In the genomic region with DNA sequence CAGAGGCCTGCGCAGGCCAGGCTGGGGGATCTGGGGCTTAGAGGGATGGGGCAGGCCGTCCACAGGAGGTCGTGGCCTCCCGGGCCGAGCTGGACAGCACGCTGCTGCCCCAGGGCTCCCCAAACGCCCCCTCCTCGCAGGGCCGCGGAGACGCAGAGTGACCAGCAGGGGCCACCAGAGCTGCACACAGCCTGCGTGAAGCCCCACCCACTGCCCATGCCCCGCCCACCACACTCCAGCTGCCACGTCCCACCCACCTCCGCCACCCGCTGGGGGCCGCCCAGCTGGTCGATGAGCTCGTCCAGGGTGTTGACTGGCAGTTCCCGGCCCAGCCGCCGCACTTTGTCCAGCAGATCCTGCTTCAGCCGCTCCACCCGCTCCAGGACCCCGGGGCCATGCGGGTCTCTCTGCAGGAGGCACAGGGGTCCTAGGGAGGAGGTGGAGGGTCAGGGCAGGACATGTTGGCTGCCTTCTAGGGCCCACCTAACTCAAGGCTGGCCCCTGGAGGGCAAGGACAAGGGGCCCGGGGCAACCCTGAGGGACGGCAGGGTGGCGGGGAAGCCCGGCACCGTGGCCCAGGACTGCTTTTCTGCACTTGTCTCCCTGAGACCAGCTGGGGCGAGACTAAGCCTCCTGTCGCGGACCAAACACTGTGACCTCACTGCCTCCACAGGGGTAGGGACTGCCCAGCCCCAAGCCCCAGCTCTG, we compare ENCODE assay signal across 1 cellular context.
TF ChIP-seq lines count a peak whose summit lies in the region.

No MANE protein-coding gene starts in this region.

TF ChIP-seq in HepG2, 621 proteins besides CTCF, POLR2A, EP300 and RAD21 (continued from another document and continues in another):
- TF ChIP-seq, protein P1, sequence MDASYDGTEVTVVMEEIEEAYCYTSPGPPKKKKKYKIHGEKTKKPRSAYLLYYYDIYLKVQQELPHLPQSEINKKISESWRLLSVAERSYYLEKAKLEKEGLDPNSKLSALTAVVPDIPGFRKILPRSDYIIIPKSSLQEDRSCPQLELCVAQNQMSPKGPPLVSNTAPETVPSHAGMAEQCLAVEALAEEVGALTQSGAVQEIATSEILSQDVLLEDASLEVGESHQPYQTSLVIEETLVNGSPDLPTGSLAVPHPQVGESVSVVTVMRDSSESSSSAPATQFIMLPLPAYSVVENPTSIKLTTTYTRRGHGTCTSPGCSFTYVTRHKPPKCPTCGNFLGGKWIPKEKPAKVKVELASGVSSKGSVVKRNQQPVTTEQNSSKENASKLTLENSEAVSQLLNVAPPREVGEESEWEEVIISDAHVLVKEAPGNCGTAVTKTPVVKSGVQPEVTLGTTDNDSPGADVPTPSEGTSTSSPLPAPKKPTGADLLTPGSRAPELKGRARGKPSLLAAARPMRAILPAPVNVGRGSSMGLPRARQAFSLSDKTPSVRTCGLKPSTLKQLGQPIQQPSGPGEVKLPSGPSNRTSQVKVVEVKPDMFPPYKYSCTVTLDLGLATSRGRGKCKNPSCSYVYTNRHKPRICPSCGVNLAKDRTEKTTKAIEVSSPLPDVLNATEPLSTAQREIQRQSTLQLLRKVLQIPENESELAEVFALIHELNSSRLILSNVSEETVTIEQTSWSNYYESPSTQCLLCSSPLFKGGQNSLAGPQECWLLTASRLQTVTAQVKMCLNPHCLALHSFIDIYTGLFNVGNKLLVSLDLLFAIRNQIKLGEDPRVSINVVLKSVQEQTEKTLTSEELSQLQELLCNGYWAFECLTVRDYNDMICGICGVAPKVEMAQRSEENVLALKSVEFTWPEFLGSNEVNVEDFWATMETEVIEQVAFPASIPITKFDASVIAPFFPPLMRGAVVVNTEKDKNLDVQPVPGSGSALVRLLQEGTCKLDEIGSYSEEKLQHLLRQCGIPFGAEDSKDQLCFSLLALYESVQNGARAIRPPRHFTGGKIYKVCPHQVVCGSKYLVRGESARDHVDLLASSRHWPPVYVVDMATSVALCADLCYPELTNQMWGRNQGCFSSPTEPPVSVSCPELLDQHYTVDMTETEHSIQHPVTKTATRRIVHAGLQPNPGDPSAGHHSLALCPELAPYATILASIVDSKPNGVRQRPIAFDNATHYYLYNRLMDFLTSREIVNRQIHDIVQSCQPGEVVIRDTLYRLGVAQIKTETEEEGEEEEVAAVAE (CRISPR knock-in tag; IDR thresholded peaks at IDR 0.05; ENCODE audit: borderline replicate concordance), result 0 out of 2 replicates have a peak, but pooled peaks have one; percentile 38
- peak; percentile 53; the same call in 1 of the 2 replicates for TF ChIP-seq KDM6A (CRISPR knock-in tag; IDR thresholded peaks at IDR 0.05; ENCODE audit: low read depth)
- TF ChIP-seq, protein P2, sequence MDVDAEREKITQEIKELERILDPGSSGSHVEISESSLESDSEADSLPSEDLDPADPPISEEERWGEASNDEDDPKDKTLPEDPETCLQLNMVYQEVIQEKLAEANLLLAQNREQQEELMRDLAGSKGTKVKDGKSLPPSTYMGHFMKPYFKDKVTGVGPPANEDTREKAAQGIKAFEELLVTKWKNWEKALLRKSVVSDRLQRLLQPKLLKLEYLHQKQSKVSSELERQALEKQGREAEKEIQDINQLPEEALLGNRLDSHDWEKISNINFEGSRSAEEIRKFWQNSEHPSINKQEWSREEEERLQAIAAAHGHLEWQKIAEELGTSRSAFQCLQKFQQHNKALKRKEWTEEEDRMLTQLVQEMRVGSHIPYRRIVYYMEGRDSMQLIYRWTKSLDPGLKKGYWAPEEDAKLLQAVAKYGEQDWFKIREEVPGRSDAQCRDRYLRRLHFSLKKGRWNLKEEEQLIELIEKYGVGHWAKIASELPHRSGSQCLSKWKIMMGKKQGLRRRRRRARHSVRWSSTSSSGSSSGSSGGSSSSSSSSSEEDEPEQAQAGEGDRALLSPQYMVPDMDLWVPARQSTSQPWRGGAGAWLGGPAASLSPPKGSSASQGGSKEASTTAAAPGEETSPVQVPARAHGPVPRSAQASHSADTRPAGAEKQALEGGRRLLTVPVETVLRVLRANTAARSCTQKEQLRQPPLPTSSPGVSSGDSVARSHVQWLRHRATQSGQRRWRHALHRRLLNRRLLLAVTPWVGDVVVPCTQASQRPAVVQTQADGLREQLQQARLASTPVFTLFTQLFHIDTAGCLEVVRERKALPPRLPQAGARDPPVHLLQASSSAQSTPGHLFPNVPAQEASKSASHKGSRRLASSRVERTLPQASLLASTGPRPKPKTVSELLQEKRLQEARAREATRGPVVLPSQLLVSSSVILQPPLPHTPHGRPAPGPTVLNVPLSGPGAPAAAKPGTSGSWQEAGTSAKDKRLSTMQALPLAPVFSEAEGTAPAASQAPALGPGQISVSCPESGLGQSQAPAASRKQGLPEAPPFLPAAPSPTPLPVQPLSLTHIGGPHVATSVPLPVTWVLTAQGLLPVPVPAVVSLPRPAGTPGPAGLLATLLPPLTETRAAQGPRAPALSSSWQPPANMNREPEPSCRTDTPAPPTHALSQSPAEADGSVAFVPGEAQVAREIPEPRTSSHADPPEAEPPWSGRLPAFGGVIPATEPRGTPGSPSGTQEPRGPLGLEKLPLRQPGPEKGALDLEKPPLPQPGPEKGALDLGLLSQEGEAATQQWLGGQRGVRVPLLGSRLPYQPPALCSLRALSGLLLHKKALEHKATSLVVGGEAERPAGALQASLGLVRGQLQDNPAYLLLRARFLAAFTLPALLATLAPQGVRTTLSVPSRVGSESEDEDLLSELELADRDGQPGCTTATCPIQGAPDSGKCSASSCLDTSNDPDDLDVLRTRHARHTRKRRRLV (CRISPR knock-in tag; IDR thresholded peaks at IDR 0.05), result no peak
- peak; percentile 12 for TF ChIP-seq MED8 (CRISPR knock-in tag; IDR thresholded peaks at IDR 0.05; ENCODE audit: insufficient replicate concordance)
- TF ChIP-seq, protein P3, sequence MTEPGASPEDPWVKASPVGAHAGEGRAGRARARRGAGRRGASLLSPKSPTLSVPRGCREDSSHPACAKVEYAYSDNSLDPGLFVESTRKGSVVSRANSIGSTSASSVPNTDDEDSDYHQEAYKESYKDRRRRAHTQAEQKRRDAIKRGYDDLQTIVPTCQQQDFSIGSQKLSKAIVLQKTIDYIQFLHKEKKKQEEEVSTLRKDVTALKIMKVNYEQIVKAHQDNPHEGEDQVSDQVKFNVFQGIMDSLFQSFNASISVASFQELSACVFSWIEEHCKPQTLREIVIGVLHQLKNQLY (CRISPR knock-in tag; IDR thresholded peaks at IDR 0.05), result peak; percentile 69
- TF ChIP-seq TRIM24 (CRISPR knock-in tag; IDR thresholded peaks at IDR 0.05), result no peak
- TF ChIP-seq ZNF773 (CRISPR knock-in tag; IDR thresholded peaks at IDR 0.05; ENCODE audit: borderline replicate concordance), result 0 out of 2 replicates have a peak, but pooled peaks have one; percentile 35
- TF ChIP-seq SOX13 (IDR thresholded peaks at IDR 0.05), result no peak
- TF ChIP-seq SOX13 (CRISPR knock-in tag; conservative IDR thresholded peaks at IDR 0.05 in 1 of 2, IDR thresholded peaks at IDR 0.05 in 1 of 2), result peak in 1 of 2 experiments; percentile 89; a peak in 1 of 4 replicates
- TF ChIP-seq NCOA1 (CRISPR knock-in tag; IDR thresholded peaks at IDR 0.05), result peak; percentile 79; the same call in 1 of the 2 replicates
- TF ChIP-seq ZNF333 (CRISPR knock-in tag; IDR thresholded peaks at IDR 0.05; ENCODE audit: borderline replicate concordance), result no peak
- 0 out of 2 replicates have a peak, but pooled peaks have one; percentile 39 for TF ChIP-seq NFYC (CRISPR knock-in tag; IDR thresholded peaks at IDR 0.05)
- no peak for TF ChIP-seq HDAC6 (IDR thresholded peaks at IDR 0.05; ENCODE audit: low read depth, low read length)
- no peak; the same call in 1 of the 2 replicates for TF ChIP-seq RXRB (CRISPR knock-in tag; IDR thresholded peaks at IDR 0.05; ENCODE audit: borderline replicate concordance)
- TF ChIP-seq, protein P4, sequence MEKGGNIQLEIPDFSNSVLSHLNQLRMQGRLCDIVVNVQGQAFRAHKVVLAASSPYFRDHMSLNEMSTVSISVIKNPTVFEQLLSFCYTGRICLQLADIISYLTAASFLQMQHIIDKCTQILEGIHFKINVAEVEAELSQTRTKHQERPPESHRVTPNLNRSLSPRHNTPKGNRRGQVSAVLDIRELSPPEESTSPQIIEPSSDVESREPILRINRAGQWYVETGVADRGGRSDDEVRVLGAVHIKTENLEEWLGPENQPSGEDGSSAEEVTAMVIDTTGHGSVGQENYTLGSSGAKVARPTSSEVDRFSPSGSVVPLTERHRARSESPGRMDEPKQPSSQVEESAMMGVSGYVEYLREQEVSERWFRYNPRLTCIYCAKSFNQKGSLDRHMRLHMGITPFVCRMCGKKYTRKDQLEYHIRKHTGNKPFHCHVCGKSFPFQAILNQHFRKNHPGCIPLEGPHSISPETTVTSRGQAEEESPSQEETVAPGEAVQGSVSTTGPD (CRISPR knock-in tag; IDR thresholded peaks at IDR 0.05), result no peak
- TF ChIP-seq, protein P5, sequence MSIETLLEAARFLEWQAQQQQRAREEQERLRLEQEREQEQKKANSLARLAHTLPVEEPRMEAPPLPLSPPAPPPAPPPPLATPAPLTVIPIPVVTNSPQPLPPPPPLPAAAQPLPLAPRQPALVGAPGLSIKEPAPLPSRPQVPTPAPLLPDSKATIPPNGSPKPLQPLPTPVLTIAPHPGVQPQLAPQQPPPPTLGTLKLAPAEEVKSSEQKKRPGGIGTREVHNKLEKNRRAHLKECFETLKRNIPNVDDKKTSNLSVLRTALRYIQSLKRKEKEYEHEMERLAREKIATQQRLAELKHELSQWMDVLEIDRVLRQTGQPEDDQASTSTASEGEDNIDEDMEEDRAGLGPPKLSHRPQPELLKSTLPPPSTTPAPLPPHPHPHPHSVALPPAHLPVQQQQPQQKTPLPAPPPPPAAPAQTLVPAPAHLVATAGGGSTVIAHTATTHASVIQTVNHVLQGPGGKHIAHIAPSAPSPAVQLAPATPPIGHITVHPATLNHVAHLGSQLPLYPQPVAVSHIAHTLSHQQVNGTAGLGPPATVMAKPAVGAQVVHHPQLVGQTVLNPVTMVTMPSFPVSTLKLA (IDR thresholded peaks at IDR 0.05), result peak; percentile 62; the same call in 1 of the 2 replicates
- TF ChIP-seq RXRA (CRISPR knock-in tag; IDR thresholded peaks at IDR 0.05), result no peak; the same call in none of the 2 replicates
- TF ChIP-seq CHD2 (IDR thresholded peaks at IDR 0.05; ENCODE audit: low read depth, low read length), result no peak
- TF ChIP-seq ZNF644 (CRISPR knock-in tag; IDR thresholded peaks at IDR 0.05; ENCODE audit: low read depth), result no peak
- TF ChIP-seq POGZ (CRISPR knock-in tag; IDR thresholded peaks at IDR 0.05), result no peak; the same call in 1 of the 2 replicates
- TF ChIP-seq, protein P6, sequence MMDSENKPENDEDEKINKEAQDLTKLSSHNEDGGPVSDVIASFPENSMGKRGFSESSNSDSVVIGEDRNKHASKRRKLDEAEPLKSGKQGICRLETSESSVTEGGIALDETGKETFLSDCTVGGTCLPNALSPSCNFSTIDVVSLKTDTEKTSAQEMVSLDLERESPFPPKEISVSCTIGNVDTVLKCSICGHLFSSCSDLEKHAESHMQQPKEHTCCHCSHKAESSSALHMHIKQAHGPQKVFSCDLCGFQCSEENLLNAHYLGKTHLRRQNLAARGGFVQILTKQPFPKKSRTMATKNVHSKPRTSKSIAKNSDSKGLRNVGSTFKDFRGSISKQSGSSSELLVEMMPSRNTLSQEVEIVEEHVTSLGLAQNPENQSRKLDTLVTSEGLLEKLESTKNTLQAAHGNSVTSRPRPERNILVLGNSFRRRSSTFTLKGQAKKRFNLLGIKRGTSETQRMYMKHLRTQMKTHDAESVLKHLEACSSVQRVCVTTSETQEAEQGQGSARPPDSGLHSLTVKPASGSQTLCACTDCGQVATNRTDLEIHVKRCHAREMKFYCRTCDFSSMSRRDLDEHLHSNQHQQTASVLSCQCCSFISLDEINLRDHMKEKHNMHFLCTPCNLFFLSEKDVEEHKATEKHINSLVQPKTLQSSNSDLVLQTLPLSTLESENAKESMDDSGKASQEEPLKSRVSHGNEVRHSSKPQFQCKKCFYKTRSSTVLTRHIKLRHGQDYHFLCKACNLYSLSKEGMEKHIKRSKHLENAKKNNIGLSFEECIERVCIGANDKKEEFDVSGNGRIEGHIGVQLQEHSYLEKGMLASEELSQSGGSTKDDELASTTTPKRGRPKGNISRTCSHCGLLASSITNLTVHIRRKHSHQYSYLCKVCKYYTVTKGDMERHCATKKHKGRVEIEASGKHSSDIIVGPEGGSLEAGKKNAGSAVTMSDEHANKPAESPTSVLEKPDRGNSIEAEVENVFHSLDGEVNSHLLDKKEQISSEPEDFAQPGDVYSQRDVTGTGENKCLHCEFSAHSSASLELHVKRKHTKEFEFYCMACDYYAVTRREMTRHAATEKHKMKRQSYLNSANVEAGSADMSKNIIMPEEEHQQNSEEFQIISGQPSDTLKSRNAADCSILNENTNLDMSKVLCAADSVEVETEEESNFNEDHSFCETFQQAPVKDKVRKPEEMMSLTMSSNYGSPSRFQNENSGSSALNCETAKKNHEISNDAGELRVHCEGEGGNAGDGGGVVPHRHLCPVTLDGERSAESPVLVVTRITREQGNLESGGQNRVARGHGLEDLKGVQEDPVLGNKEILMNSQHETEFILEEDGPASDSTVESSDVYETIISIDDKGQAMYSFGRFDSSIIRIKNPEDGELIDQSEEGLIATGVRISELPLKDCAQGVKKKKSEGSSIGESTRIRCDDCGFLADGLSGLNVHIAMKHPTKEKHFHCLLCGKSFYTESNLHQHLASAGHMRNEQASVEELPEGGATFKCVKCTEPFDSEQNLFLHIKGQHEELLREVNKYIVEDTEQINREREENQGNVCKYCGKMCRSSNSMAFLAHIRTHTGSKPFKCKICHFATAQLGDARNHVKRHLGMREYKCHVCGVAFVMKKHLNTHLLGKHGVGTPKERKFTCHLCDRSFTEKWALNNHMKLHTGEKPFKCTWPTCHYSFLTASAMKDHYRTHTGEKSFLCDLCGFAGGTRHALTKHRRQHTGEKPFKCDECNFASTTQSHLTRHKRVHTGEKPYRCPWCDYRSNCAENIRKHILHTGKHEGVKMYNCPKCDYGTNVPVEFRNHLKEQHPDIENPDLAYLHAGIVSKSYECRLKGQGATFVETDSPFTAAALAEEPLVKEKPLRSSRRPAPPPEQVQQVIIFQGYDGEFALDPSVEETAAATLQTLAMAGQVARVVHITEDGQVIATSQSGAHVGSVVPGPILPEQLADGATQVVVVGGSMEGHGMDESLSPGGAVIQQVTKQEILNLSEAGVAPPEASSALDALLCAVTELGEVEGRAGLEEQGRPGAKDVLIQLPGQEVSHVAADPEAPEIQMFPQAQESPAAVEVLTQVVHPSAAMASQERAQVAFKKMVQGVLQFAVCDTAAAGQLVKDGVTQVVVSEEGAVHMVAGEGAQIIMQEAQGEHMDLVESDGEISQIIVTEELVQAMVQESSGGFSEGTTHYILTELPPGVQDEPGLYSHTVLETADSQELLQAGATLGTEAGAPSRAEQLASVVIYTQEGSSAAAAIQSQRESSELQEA (CRISPR knock-in tag; IDR thresholded peaks at IDR 0.05; ENCODE audit: not compliant biosample characterization), result no peak
- TF ChIP-seq SNRNP70 (IDR thresholded peaks at IDR 0.05; ENCODE audit: low read depth, low read length), result no peak
- TF ChIP-seq HMGA1 (CRISPR knock-in tag; conservative IDR thresholded peaks at IDR 0.05), result no peak
- TF ChIP-seq ZFP36 (IDR thresholded peaks at IDR 0.05; ENCODE audit: borderline replicate concordance, low read depth, low read length, partially characterized antibody), result no peak
- TF ChIP-seq ZNF230 (CRISPR knock-in tag; IDR thresholded peaks at IDR 0.05), result no peak
- peak; percentile 74; the same call in 1 of the 2 replicates for TF ChIP-seq MEF2D (CRISPR knock-in tag; IDR thresholded peaks at IDR 0.05)
- 0 out of 2 replicates have a peak, but pooled peaks have one; percentile 60 for TF ChIP-seq ZKSCAN8 (CRISPR knock-in tag; IDR thresholded peaks at IDR 0.05; ENCODE audit: borderline replicate concordance)
- TF ChIP-seq NONO (IDR thresholded peaks at IDR 0.05), result no peak
- peak; percentile 88 for TF ChIP-seq NONO (CRISPR knock-in tag; conservative IDR thresholded peaks at IDR 0.05)
- TF ChIP-seq PAX8 (CRISPR knock-in tag; IDR thresholded peaks at IDR 0.05; ENCODE audit: borderline replicate concordance), result no peak
- no peak for TF ChIP-seq NR2C2 (CRISPR knock-in tag; IDR thresholded peaks at IDR 0.05; ENCODE audit: borderline replicate concordance)
- 0 out of 2 replicates have a peak, but pooled peaks have one; percentile 69 for TF ChIP-seq KLF13 (CRISPR knock-in tag; IDR thresholded peaks at IDR 0.05)
- TF ChIP-seq ZSCAN25 (CRISPR knock-in tag; IDR thresholded peaks at IDR 0.05), result peak; percentile 82; the same call in 1 of the 2 replicates
